ENCODE assay signal across 1 cellular context in the genomic region with DNA sequence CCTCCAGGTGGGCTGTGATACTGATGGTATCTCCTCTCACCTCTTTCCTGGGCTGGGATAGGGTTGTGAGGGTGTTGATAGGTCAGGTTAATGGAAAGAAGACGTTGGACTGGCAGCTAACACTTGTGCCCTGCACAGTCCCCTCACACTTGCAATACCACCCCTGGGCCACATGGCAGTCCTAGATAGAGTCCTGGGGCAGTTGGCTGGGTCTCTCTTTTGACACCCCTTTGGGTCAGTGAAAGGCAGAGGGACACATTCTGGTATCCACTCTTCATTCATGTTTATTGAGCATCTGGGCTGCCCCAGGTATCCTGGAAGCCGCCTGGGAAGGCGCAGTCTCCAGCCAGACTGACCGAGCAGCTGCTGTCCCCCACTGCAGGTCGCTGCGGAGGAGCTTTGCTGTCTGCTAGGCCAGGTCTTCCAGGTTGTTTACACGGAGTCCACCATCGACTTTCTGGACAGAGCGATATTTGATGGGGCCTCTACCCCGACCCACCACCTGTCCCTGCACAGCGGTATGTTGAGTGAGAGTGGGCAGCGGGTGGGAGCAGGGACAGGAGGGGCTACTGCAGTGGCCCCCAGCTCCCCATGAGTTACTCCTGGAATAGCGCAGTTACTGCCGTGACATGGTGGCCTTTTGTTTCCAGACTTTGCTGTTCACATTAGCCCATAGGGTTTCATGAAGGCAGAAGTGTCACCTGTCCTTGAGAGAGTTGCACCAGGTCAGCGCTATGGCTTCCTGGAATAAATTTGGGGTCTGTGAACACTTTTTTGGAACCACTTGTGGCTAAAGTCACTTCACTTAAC.
TF ChIP-seq lines count a peak whose summit lies in the region.

No MANE protein-coding gene starts in this region.

TF ChIP-seq in HepG2, 621 proteins besides CTCF, POLR2A, EP300 and RAD21:
- no peak for TF ChIP-seq ADNP (CRISPR knock-in tag; IDR thresholded peaks at IDR 0.05)
- no peak for TF ChIP-seq REL (CRISPR knock-in tag; conservative IDR thresholded peaks at IDR 0.05)
- TF ChIP-seq ZNF629 (CRISPR knock-in tag; conservative IDR thresholded peaks at IDR 0.05) = no peak
- TF ChIP-seq RBAK (CRISPR knock-in tag; IDR thresholded peaks at IDR 0.05) = no peak
- TF ChIP-seq SKI (IDR thresholded peaks at IDR 0.05; ENCODE audit: partially characterized antibody) = no peak
- TF ChIP-seq ZFX (CRISPR knock-in tag; IDR thresholded peaks at IDR 0.05; ENCODE audit: low read depth) = no peak
